In genomic region chr7:158460665-158461064, GRCh38 we compare ENCODE assay signal across 5 cellular contexts.
"Had no signal": no experiment of that assay in that cellular context is flagged by ENCODE, and none has a peak within 500 bp of the region (broad histone marks: within the 10 kb centered on the region; RNA-seq: fewer than 3 reads in every experiment).

No MANE protein-coding gene starts in this region.

- H2AFZ ChIP-seq: GM23338 had no signal

- H3K4me3 Mint-ChIP-seq: GM23338, H9 had no signal

- H3K27ac Mint-ChIP-seq: GM23338, H9 had no signal

- H3K4me3 ChIP-seq: GM23338, K562 had no signal

- DNase-seq: H9, HCEC 1CT, IMR-90 had no signal

- ATAC-seq: GM23338, K562 had no signal

- H3K4me2 ChIP-seq: GM23338 had no signal

- H3K4me1 Mint-ChIP-seq: GM23338 had no signal
